In the genomic region with DNA sequence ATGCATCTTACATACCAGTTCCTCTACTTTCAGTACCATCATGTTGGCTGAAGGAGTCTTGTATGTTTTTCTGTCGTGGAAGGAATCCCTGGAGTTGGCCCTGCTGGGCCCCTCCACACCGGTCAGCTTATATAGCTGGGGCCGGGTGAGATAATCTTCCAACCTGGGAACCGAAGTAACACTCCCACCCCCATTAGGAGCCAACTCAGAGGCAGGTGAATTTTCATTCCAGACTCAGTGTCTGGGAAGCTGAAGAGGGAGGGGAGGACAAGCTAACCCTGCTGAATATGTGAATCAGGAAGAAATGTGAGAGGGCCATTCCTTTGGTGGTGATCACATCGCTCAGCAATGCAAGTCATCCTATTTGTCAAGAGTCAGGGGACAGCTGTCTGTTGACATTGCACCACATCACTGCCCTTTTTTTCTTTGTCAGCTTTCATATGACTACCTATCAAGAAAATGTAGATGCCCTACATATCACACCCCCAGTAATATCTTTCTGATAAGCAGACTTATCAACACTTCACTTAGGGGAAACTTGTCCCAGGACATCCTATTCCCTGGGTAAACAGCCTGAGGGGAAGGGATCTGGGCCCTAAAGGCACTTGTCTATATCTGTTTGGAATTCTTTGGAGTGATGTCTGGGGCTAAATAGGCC, we compare ENCODE assay signal across 11 cellular contexts. TPM values are rescaled to one million over a fixed set of nuclear protein-coding genes. Genes with fewer than 3 reads are reported as not detected.
DNase-seq lines count a peak whose midpoint lies in the region; ATAC-seq and TF ChIP-seq lines count a peak whose summit lies in the region.
"Had no signal": no experiment of that assay in that cellular context is flagged by ENCODE, and none has a peak within 500 bp of the region (broad histone marks: within the 10 kb centered on the region; RNA-seq: fewer than 3 reads in every experiment).

A gene (minus strand): TSS at position 102 of the 658 bp plus-strand sequence. CDS start 60 bp downstream, at position 42.

- BruUV-seq in Caco-2 (replicated peaks; lab: Mats Ljungman, UMichigan) = no TSS peak

- H3K9ac ChIP-seq in mesendoderm (ENCODE audit: low read length) = peak within 1 kb of the TSS; percentile 25

- H3K18ac ChIP-seq in mesendoderm (ENCODE audit: low read length) = peak within 1 kb of the TSS; percentile 83

- no peak within 1 kb of the TSS for H3K4ac ChIP-seq in mesendoderm (ENCODE audit: low read depth, low read length)

- peak within 1 kb of the TSS; percentile 52 for H2BK5ac ChIP-seq in mesendoderm (ENCODE audit: low read length)

- H3K36me3 ChIP-seq in Caco-2 (ENCODE audit: control insufficient read depth, insufficient read depth, low read length) = no peaks in the 10 kb centered on the region
- no peaks in the 10 kb centered on the region for H3K36me3 ChIP-seq in MG63
- H3K36me3 ChIP-seq in mesendoderm (ENCODE audit: control insufficient read depth, insufficient read depth, low read length) = no peaks in the 10 kb centered on the region

- H2BK120ac ChIP-seq in mesendoderm (ENCODE audit: low read depth, low read length) = no peak within 1 kb of the TSS

- H2AK5ac ChIP-seq in mesendoderm (ENCODE audit: low read length) = peak within 1 kb of the TSS; percentile 85

- H3K27me3 ChIP-seq in Caco-2 (replicated peaks; ENCODE audit: control insufficient read depth, insufficient read depth, low read length) (no peaks in the 10 kb centered on the region), MG63 (no peaks in the 10 kb centered on the region), mesendoderm (ENCODE audit: insufficient read depth, low read length, poor library complexity) (peaks cover 11% of the 10 kb centered on the region)

- POLR2A ChIA-PET in Caco-2 (lab: Charles Lee) = interaction anchor here (0.5 to 2.8 kb wide), 9 partner anchors 9 to 330 kb away, joined by 3 to 62 read pairs (median 5); a partner anchor contains a TSS

- no peak within 1 kb of the TSS for H3K23ac ChIP-seq in mesendoderm (ENCODE audit: low read length)

- H3K9me3 ChIP-seq in Caco-2 = no peaks in the 10 kb centered on the region
- H3K9me3 ChIP-seq in MG63 = no peaks in the 10 kb centered on the region

- CTCF ChIA-PET in Caco-2 (lab: Charles Lee) = interaction anchor here (0.6 to 2.3 kb wide), 5 partner anchors 9 to 48 kb away, joined by 3 to 21 read pairs (median 3); no protein-coding TSS in a partner anchor

- no CpG with 5 or more reads among the region's 5 CpGs for WGBS in mesendoderm (ENCODE audit: extremely low coverage, insufficient coverage, low lambda C conversion rate)

- H3K4me2 ChIP-seq in mesendoderm (ENCODE audit: low read length) = peak within 1 kb of the TSS; percentile 7

- peak within 1 kb of the TSS; percentile 95 for H3K4me3 Mint-ChIP-seq in Caco-2 (ENCODE audit: unreplicated experiment)

- H4K8ac ChIP-seq in mesendoderm (ENCODE audit: low read depth, low read length) = no peak within 1 kb of the TSS

- no peak within 1 kb of the TSS for H4K5ac ChIP-seq in mesendoderm (ENCODE audit: low read length)

- H3K27ac ChIP-seq in mesendoderm (ENCODE audit: low read depth, low read length) = no peak within 1 kb of the TSS

- no peaks in the 10 kb centered on the region for H3K9me3 Mint-ChIP-seq in Caco-2 (ENCODE audit: unreplicated experiment)

- DNase-seq in Caco-2 (peak; percentile 91 to 96), MG63 (peak; percentile 41), epithelial cell of esophagus (ENCODE audit: low read depth) (peak; percentile 93), mesendoderm (peak; percentile 100), NCI-H82 treated with DMSO at 0.1 percent for 48 hours (lab: John Stamatoyannopoulos, UW; ENCODE audit: unreplicated experiment) (no peak)
- DNase-seq: cerebellar nuclear complex, NCI-H1092 treated with DMSO at 0.1 percent for 48 hours had no signal

- H3K27ac Mint-ChIP-seq in Caco-2 (ENCODE audit: unreplicated experiment) = peak within 1 kb of the TSS; percentile 96

- H3K36me3 Mint-ChIP-seq in Caco-2 (ENCODE audit: insufficient read depth, unreplicated experiment) = peaks cover 52% of the 10 kb centered on the region

- H3K4me1 ChIP-seq in Caco-2 (peaks cover 24% of the 10 kb centered on the region), mesendoderm (ENCODE audit: control insufficient read depth, low read depth, low read length) (peaks cover 18% of the 10 kb centered on the region)

- H2BK15ac ChIP-seq in mesendoderm (replicated peaks; ENCODE audit: low read depth) = no peak within 1 kb of the TSS

- no peaks in the 10 kb centered on the region for H3K79me1 ChIP-seq in mesendoderm (ENCODE audit: low read length)

- no peak for ATAC-seq in GM21360 (IDR thresholded peaks at IDR 0.05; ENCODE audit: unreplicated experiment)
- ATAC-seq in HG02884 (IDR thresholded peaks at IDR 0.05; ENCODE audit: unreplicated experiment) = no peak
- ATAC-seq in HG02642 (IDR thresholded peaks at IDR 0.05; ENCODE audit: poor library complexity, unreplicated experiment) = no peak
- ATAC-seq: sciatic nerve had no signal

- intact Hi-C loops in Caco-2 (cut with micrococcal nuclease; ENCODE audit: unreplicated experiment) = loop anchor here (1.0 to 2.0 kb wide), 4 partner anchors 10 to 300 kb away; a partner anchor contains a TSS

- TF ChIP-seq CTCF in Caco-2 (IDR thresholded peaks at IDR 0.05; ENCODE audit: insufficient read depth in 1 of 2, low read depth in 1 of 2, low read length in 1 of 2, severe bottlenecking in 1 of 2, unreplicated experiment in 1 of 2) (no peak), epithelial cell of esophagus (IDR thresholded peaks at IDR 0.05; ENCODE audit: insufficient read depth, low read depth, low read length, missing control alignments) (no peak)

- peak within 1 kb of the TSS; percentile 65 for H3K56ac ChIP-seq in mesendoderm (ENCODE audit: low read length)

- H3K79me2 ChIP-seq in mesendoderm (ENCODE audit: control insufficient read depth, insufficient read depth, low read length) = peaks cover 2% of the 10 kb centered on the region

- H3K27me3 Mint-ChIP-seq in Caco-2 (ENCODE audit: insufficient read depth, unreplicated experiment) = no peaks in the 10 kb centered on the region

- H3K4me3 ChIP-seq in Caco-2 (ENCODE audit: low read depth, low read length) = peak within 1 kb of the TSS; percentile 21
- H3K4me3 ChIP-seq in MG63 = no peak within 1 kb of the TSS
- no peak within 1 kb of the TSS for H3K4me3 ChIP-seq in epithelial cell of esophagus (ENCODE audit: low read length)
- peak within 1 kb of the TSS; percentile 6 for H3K4me3 ChIP-seq in mesendoderm (ENCODE audit: low read length)

- H3K4me1 Mint-ChIP-seq in Caco-2 (ENCODE audit: low read depth, unreplicated experiment) = peaks cover 29% of the 10 kb centered on the region

RNA-seq across cellular contexts. Expression of the gene that starts here (rescaled TPM):
- total RNA-seq in Caco-2 (2022) = 75.7 and 97.4 TPM in 2 replicates
- total RNA-seq in MG63 (2014; rRNA removed; shearing (Covaris generic); ENCODE audit: low replicate concordance) = 0.59 TPM in 1 of 2 replicates, not detected in the other
- 65.5 TPM for polyA plus RNA-seq in mesendoderm (2013, experiment 1 of 2)
- 62.4 TPM for polyA plus RNA-seq in mesendoderm (2013, experiment 2 of 2)

Comparison
In these comparisons a context has a peak if more than half of its experiments do, and no peak if none do; other contexts are left out.
1. RNA of the gene that starts here (total RNA-seq): 75.7 to 97.4 TPM in Caco-2; 0.59 TPM in MG63; every median in the first group is over 10 times any median in the second.
2. Peak in DNase-seq in MG63; RNA of the gene not detected or under 1 TPM.
3. H3K4me3 ChIP-seq: peak in Caco-2 (single experiment) and mesendoderm (single experiment); none in MG63 (single experiment) and epithelial cell of esophagus (single experiment).